32 cellular contexts compared by ENCODE assay signal in the genomic region with DNA sequence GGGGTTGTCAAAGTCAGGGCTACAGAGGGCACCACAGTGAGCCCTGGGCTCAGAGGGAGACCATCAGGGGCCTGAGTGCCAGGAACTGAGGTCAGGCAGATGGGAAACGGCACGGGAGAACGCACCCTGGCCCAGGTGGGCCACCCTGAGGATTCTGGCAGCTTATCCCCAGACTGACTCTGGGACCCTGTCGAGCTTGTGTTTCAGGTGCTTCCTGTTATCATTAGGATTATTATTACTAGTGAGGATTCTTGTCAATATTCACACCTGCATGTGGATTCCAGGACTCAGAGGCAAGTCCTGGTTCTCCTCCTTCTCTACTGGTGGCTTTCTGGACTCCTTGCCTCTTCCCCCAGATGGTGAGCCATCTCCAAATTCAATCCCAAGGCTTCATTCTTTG. TPM values are rescaled to one million over a fixed set of nuclear protein-coding genes. Genes with fewer than 3 reads are reported as not detected.
"Had no signal": no experiment of that assay in that cellular context is flagged by ENCODE, and none has a peak within 500 bp of the region (broad histone marks: within the 10 kb centered on the region; RNA-seq: fewer than 3 reads in every experiment).

No MANE protein-coding gene starts in this region.

- H3K4me2 ChIP-seq: neural progenitor cell had no signal

- H3K9ac ChIP-seq: neural progenitor cell had no signal

- H3K36me3 ChIP-seq: heart right ventricle, left lung, neural progenitor cell, ovary, right atrium auricular region, right lobe of liver, stomach, thyroid gland, uterus had no signal

- H3K4me3 ChIP-seq: heart right ventricle, left lung, lung, neural progenitor cell, ovary, right atrium auricular region, right lobe of liver, stomach, testis, thyroid gland, uterus had no signal

- DNase-seq: heart right ventricle; hippocampal formation; left colon; left lung; naive thymus-derived CD8-positive, alpha-beta T cell; nephron progenitor cell; ovary; right lobe of liver; stimulated activated CD4-positive, alpha-beta T cell treated with anti-CD3 and anti-CD28 coated beads, Interleukin-12 subunit alpha, Interleukin-12 subunit beta, amount 100 ng/mL, for 4 hours; stimulated activated CD4-positive, alpha-beta T cell treated with anti-CD3 and anti-CD28 coated beads, Interleukin-15, amount 100 ng/mL, for 24 hours; stimulated activated CD4-positive, alpha-beta T cell treated with anti-CD3 and anti-CD28 coated beads, Interleukin-2, amount 100 ng/mL, for 24 hours; stimulated activated CD4-positive, alpha-beta T cell treated with anti-CD3 and anti-CD28 coated beads, Interleukin-4, amount 100 ng/mL, for 1 hour; stimulated activated naive B cell treated with anti-CD40 and anti-IgM and Interleukin-4, amounts not matched to agents 10 μg/mL and 1 μg/mL and 100 μg/mL, for 72 hours; stimulated activated naive CD8-positive, alpha-beta T cell treated with anti-CD3 and anti-CD28 coated beads, Interleukin-15, Interleukin-2, amounts not matched to agents 100 U/mL and 50 U/mL, for 24 hours; stomach; testis; thyroid gland; uterus had no signal

- H3K27ac ChIP-seq: heart right ventricle, left lung, neural progenitor cell, ovary, right atrium auricular region, right lobe of liver, stomach, testis, thyroid gland, uterus had no signal

- H3K4me1 Mint-ChIP-seq: memory B cell; stimulated activated naive B cell treated with anti-CD40 and anti-IgM and Interleukin-4, amounts not matched to agents 10 μg/mL and 1 μg/mL and 100 μg/mL, for 72 hours had no signal

- H3K4me3 Mint-ChIP-seq: memory B cell; naive thymus-derived CD8-positive, alpha-beta T cell; nephron progenitor cell; neural progenitor cell; stimulated activated naive B cell treated with anti-CD40 and anti-IgM and Interleukin-4, amounts not matched to agents 10 μg/mL and 1 μg/mL and 100 μg/mL, for 72 hours; type B pancreatic cell had no signal

- H3K9me3 Mint-ChIP-seq: memory B cell; naive thymus-derived CD8-positive, alpha-beta T cell; nephron progenitor cell; neural progenitor cell; stimulated activated naive B cell treated with anti-CD40 and anti-IgM and Interleukin-4, amounts not matched to agents 10 μg/mL and 1 μg/mL and 100 μg/mL, for 72 hours; type B pancreatic cell had no signal

- H3K36me3 Mint-ChIP-seq: neural progenitor cell; stimulated activated naive B cell treated with anti-CD40 and anti-IgM and Interleukin-4, amounts not matched to agents 10 μg/mL and 1 μg/mL and 100 μg/mL, for 72 hours; type B pancreatic cell had no signal

- H3K4me1 ChIP-seq: neural progenitor cell, right atrium auricular region, right lobe of liver, testis, thyroid gland, uterus had no signal

- H3K27ac Mint-ChIP-seq: memory B cell, nephron progenitor cell, neural progenitor cell, progenitor cell of endocrine pancreas, type B pancreatic cell had no signal

- H2AFZ ChIP-seq: neural progenitor cell had no signal

- H3K27me3 ChIP-seq: heart right ventricle, left lung, ovary, right atrium auricular region, right lobe of liver, stomach, testis, thyroid gland, uterus had no signal

- H3K9me3 ChIP-seq: heart right ventricle, left lung, ovary, right atrium auricular region, right lobe of liver, stomach, testis, thyroid gland, uterus had no signal

RNA-seq across cellular contexts. Expression of gene VSIG8, which starts 15.2 kb away (rescaled TPM):
- total RNA-seq: heart right ventricle; left colon; left lung; mucosa of gallbladder; naive thymus-derived CD8-positive, alpha-beta T cell; omental fat pad; progenitor cell of endocrine pancreas; pulmonary artery endothelial cell; renal cortical epithelial cell; right atrium auricular region; right lobe of liver; skeletal muscle tissue; ureter had no signal
- polyA plus RNA-seq: liver; naive thymus-derived CD8-positive, alpha-beta T cell had no signal

RNA-seq across cellular contexts. Expression of gene SLAMF8, which starts 20.6 kb away (rescaled TPM):
- total RNA-seq: progenitor cell of endocrine pancreas, pulmonary artery endothelial cell had no signal
- polyA plus RNA-seq: keratinocyte had no signal

RNA-seq across cellular contexts. Expression of gene FCRL6, which starts 45.1 kb away (rescaled TPM):
- total RNA-seq: progenitor cell of endocrine pancreas, skeletal muscle tissue, stomach had no signal
- polyA plus RNA-seq: keratinocyte, stomach had no signal

RNA-seq across cellular contexts. Expression of gene CFAP45, which starts 52.7 kb away (rescaled TPM):
- total RNA-seq: liver, right lobe of liver, skeletal muscle tissue had no signal
